ENCODE assay signal across 2 cellular contexts in the genomic region with DNA sequence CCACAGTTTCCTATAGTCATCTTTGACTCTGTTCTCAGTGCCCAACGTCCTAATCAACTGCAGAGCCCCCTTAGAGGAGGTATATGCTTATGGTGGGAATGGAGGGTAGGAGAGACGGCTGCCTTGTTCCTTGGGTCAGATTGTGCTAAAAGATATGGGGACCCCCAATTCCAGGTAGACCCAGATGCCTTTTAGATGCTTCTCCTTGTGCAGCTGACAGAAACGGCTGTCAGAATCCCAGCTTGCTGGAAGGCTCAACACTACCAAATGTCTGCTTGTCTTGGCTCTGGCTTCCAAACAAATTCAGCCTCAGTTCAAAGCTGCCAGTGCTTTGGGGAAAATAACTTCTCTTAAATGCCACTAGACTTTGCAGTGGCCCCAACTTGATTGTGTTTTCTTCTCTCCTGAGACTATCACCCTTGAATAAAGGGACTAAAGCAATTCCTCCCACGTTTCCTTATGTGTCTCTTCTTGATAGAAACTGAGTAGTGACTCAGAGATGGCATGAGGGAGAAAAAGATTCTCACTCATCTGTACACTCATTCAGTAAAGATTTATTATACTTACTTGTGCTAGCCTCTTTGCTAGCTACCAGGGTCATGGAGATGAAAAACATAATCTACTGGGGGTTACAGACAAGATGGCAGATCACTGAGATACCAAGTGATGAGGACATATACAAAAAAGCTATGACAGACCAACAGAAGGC.
TF ChIP-seq lines count a peak whose summit lies in the region.

No MANE protein-coding gene starts in this region.

TF ChIP-seq in SK-N-SH, 30 proteins besides CTCF, POLR2A, EP300 and RAD21 (continued from another document):
- TF ChIP-seq, protein P1, sequence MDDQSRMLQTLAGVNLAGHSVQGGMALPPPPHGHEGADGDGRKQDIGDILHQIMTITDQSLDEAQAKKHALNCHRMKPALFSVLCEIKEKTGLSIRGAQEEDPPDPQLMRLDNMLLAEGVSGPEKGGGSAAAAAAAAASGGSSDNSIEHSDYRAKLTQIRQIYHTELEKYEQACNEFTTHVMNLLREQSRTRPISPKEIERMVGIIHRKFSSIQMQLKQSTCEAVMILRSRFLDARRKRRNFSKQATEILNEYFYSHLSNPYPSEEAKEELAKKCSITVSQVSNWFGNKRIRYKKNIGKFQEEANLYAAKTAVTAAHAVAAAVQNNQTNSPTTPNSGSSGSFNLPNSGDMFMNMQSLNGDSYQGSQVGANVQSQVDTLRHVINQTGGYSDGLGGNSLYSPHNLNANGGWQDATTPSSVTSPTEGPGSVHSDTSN (IDR thresholded peaks at IDR 0.05), result peak; percentile 50; the same call in 1 of the 2 replicates
- no peak for TF ChIP-seq POLR2AphosphoS5 (IDR thresholded peaks at IDR 0.05; ENCODE audit: low read depth, low read length)
- peak; percentile 5; the same call in 1 of the 2 replicates for TF ChIP-seq JUND (IDR thresholded peaks at IDR 0.05)

TF ChIP-seq in SK-N-SH treated with all-trans-retinoic acid at 6 μM for 48 hours, 23 proteins besides CTCF, POLR2A, EP300 and RAD21 (continued from another document):
- TF ChIP-seq, protein P2, sequence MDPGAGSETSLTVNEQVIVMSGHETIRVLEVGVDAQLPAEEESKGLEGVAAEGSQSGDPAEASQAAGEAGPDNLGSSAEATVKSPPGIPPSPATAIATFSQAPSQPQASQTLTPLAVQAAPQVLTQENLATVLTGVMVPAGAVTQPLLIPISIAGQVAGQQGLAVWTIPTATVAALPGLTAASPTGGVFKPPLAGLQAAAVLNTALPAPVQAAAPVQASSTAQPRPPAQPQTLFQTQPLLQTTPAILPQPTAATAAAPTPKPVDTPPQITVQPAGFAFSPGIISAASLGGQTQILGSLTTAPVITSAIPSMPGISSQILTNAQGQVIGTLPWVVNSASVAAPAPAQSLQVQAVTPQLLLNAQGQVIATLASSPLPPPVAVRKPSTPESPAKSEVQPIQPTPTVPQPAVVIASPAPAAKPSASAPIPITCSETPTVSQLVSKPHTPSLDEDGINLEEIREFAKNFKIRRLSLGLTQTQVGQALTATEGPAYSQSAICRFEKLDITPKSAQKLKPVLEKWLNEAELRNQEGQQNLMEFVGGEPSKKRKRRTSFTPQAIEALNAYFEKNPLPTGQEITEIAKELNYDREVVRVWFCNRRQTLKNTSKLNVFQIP (CRISPR knock-in tag; IDR thresholded peaks at IDR 0.05; ENCODE audit: borderline replicate concordance, low read depth), result no peak
